Comparison of ENCODE assay signal across 23 cellular contexts in genomic region chr3:25293736-25294135, GRCh38.
DNase-seq lines count a peak whose midpoint lies in the region; ATAC-seq and TF ChIP-seq lines count a peak whose summit lies in the region.
"Had no signal": no experiment of that assay in that cellular context is flagged by ENCODE, and none has a peak within 500 bp of the region (broad histone marks: within the 10 kb centered on the region; RNA-seq: fewer than 3 reads in every experiment).

No MANE protein-coding gene starts in this region.

- no peak for TF ChIP-seq RAD21 in SK-N-SH (IDR thresholded peaks at IDR 0.05; ENCODE audit: low read length)

- peak overlapping the region in 1 of 2 experiments; percentile 43; a peak in 1 of 4 replicates for H3K27ac ChIP-seq in SK-N-SH (ENCODE audit: low read depth in 2 of 2, low read length in 1 of 2)
- no peak overlapping the region for H3K27ac ChIP-seq in mammary epithelial cell (ENCODE audit: insufficient read depth, low read depth, low read length)
- no peak overlapping the region for H3K27ac ChIP-seq in spleen
- H3K27ac ChIP-seq: left lung, parathyroid adenoma, tibial nerve had no signal

- H3K79me2 ChIP-seq in SK-N-SH (ENCODE audit: insufficient read depth), result no peaks in the 10 kb centered on the region
- no peaks in the 10 kb centered on the region for H3K79me2 ChIP-seq in mammary epithelial cell (ENCODE audit: insufficient read depth, low read length)
- H3K79me2 ChIP-seq: parathyroid adenoma had no signal

- BruUV-seq in mammary epithelial cell (replicated peaks; lab: Mats Ljungman, UMichigan), result no TSS peak

- dilution Hi-C loops in mammary epithelial cell (cut with HindIII; ENCODE audit: low sequenced_read_pairs), result no loop called here

- in situ Hi-C loops in mammary epithelial cell (cut with MboI; ENCODE audit: low sequenced_read_pairs in 2 of 2), result no loop called here

- H3K4me2 ChIP-seq in SK-N-SH, result no peak overlapping the region
- H3K4me2 ChIP-seq in mammary epithelial cell (ENCODE audit: insufficient read depth, low read depth, low read length), result no peak overlapping the region
- H3K4me2 ChIP-seq: A549 had no signal

- no peaks in the 10 kb centered on the region for H3K9me3 Mint-ChIP-seq in natural killer cell treated with Interleukin-12 subunit alpha and Interleukin-12 subunit beta and Interleukin-15 and Interleukin-18, amount 100 ng/mL, for 72 hours
- H3K9me3 Mint-ChIP-seq: activated naive CD4-positive, alpha-beta T cell treated with anti-CD3 and anti-CD28 coated beads, Interleukin-2, amount 10 ng/mL, durations not matched to agents 7 days and 5 days; stimulated activated naive B cell treated with anti-CD40 and anti-IgM and Interleukin-4, amounts not matched to agents 10 μg/mL and 1 μg/mL and 100 μg/mL, for 72 hours had no signal

- intact Hi-C loops in mammary epithelial cell (cut with micrococcal nuclease) (loop anchor here (10.0 kb wide), 1 partner anchor 301 kb away; no protein-coding TSS in a partner anchor), spleen (cut with DNase I; ENCODE audit: low total_unique reads) (no loop called here)

- no peaks in the 10 kb centered on the region for H3K36me3 Mint-ChIP-seq in natural killer cell treated with Interleukin-12 subunit alpha and Interleukin-12 subunit beta and Interleukin-15 and Interleukin-18, amount 100 ng/mL, for 72 hours
- H3K36me3 Mint-ChIP-seq: activated naive CD4-positive, alpha-beta T cell treated with anti-CD3 and anti-CD28 coated beads, Interleukin-2, amount 10 ng/mL, durations not matched to agents 7 days and 5 days; CD8-positive, alpha-beta T cell; stimulated activated naive B cell treated with anti-CD40 and anti-IgM and Interleukin-4, amounts not matched to agents 10 μg/mL and 1 μg/mL and 100 μg/mL, for 72 hours had no signal

- ATAC-seq in SK-N-SH treated with all-trans-retinoic acid at 6 μM for 48 hours (peak; percentile 28; the same call in 1 of the 3 replicates), HG02588 (IDR thresholded peaks at IDR 0.05; ENCODE audit: unreplicated experiment) (no peak)
- ATAC-seq in natural killer cell treated with Interleukin-12 subunit alpha and Interleukin-12 subunit beta and Interleukin-15 and Interleukin-18, amount 100 ng/mL, for 72 hours, result no peak
- ATAC-seq: CD8-positive, alpha-beta T cell; left lung; stimulated activated naive B cell treated with anti-CD40 and anti-IgM and Interleukin-4, amounts not matched to agents 10 μg/mL and 1 μg/mL and 100 μg/mL, for 72 hours had no signal

- H3K27me3 ChIP-seq in SK-N-SH (ENCODE audit: insufficient read depth) (no peaks in the 10 kb centered on the region), mammary epithelial cell (ENCODE audit: insufficient read depth, low read length) (no peaks in the 10 kb centered on the region), spleen (replicated peaks in 1 of 7) (no peaks in the 10 kb centered on the region)
- H3K27me3 ChIP-seq: left lung, tibial nerve had no signal

- peaks cover 7 to 8% of the 10 kb centered on the region in 2 experiments; a peak in 2 of 4 replicates for H3K4me1 ChIP-seq in SK-N-SH (ENCODE audit: control insufficient read depth in 1 of 2, insufficient read depth in 2 of 2, low read depth in 1 of 2, low read length in 1 of 2)
- H3K4me1 ChIP-seq in mammary epithelial cell (ENCODE audit: insufficient read depth, low read length), result peaks cover 27% of the 10 kb centered on the region
- H3K4me1 ChIP-seq in spleen, result no peaks in the 10 kb centered on the region
- H3K4me1 ChIP-seq: left lung, parathyroid adenoma, tibial nerve had no signal

- H3K9me2 ChIP-seq in SK-N-SH, result no peaks in the 10 kb centered on the region

- H3K27me3 Mint-ChIP-seq in natural killer cell treated with Interleukin-12 subunit alpha and Interleukin-12 subunit beta and Interleukin-15 and Interleukin-18, amount 100 ng/mL, for 72 hours, result peaks cover 9 to 17% of the 10 kb centered on the region in 2 donors
- H3K27me3 Mint-ChIP-seq: activated naive CD4-positive, alpha-beta T cell treated with anti-CD3 and anti-CD28 coated beads, Interleukin-2, amount 10 ng/mL, durations not matched to agents 7 days and 5 days; stimulated activated naive B cell treated with anti-CD40 and anti-IgM and Interleukin-4, amounts not matched to agents 10 μg/mL and 1 μg/mL and 100 μg/mL, for 72 hours had no signal

- no peak overlapping the region for H2AFZ ChIP-seq in SK-N-SH (ENCODE audit: low read depth)
- peak overlapping the region; percentile 69 for H2AFZ ChIP-seq in mammary epithelial cell (ENCODE audit: low read depth, low read length)
- H2AFZ ChIP-seq: parathyroid adenoma had no signal

- H3K4me3 ChIP-seq in SK-N-SH (ENCODE audit: low read depth in 2 of 2, low read length in 1 of 2) (no peak overlapping the region), mammary epithelial cell (replicated peaks in 1 of 3; ENCODE audit: insufficient read depth in 1 of 3, low read depth in 2 of 3, low read length in 3 of 3) (no peak overlapping the region), spleen (no peak overlapping the region)
- H3K4me3 ChIP-seq: A549, left lung, tibial nerve had no signal

- CTCF ChIA-PET in SK-N-SH (lab: Yijun Ruan, JAX) (interaction anchor here (1.4 to 2.6 kb wide), 2 partner anchors 11 to 331 kb away, joined by 3 to 5 read pairs; no protein-coding TSS in a partner anchor), mammary epithelial cell (lab: Charles Lee; ENCODE audit: low non-redundant PET) (interaction anchor here (0.6 kb wide), 1 partner anchor 44 kb away, joined by 3 read pairs; no protein-coding TSS in a partner anchor)

- DNase-seq in SK-N-SH (no peak), mammary epithelial cell (peak; percentile 60), iris pigment epithelial cell (ENCODE audit: low read depth) (peak; percentile 54), NCI-H510A treated with DMSO at 0.1 percent for 48 hours (lab: John Stamatoyannopoulos, UW) (no peak), spleen (no peak)
- no peak for DNase-seq in natural killer cell treated with Interleukin-12 subunit alpha and Interleukin-12 subunit beta and Interleukin-15 and Interleukin-18, amount 100 ng/mL, for 72 hours (ENCODE audit: low spot score)
- DNase-seq: activated CD4-positive, alpha-beta T cell treated with anti-CD3 and anti-CD28 coated beads for 4 hours; activated naive CD4-positive, alpha-beta T cell treated with anti-CD3 and anti-CD28 coated beads, Interleukin-2, amount 10 ng/mL, durations not matched to agents 7 days and 5 days; CD8-positive, alpha-beta T cell; dermis blood vessel endothelial cell; EL; left lung; NCI-H1417; NCI-H2227 treated with DMSO at 0.1 percent for 48 hours; NK-92 treated with Interleukin-12 subunit alpha and Interleukin-12 subunit beta, amount 100 ng/mL, for 24 hours; Right ventricle myocardium superior; stimulated activated naive B cell treated with anti-CD40 and anti-IgM and Interleukin-4, amounts not matched to agents 10 μg/mL and 1 μg/mL and 100 μg/mL, for 72 hours; T-helper 9 cell had no signal

- no peak for TF ChIP-seq POLR2A in spleen (IDR thresholded peaks at IDR 0.05)

- H3F3A ChIP-seq in SK-N-SH (replicated peaks; ENCODE audit: insufficient read depth), result no peaks in the 10 kb centered on the region

- no peaks in the 10 kb centered on the region for H3K36me3 ChIP-seq in SK-N-SH (replicated peaks in 1 of 2; ENCODE audit: control insufficient read depth in 1 of 2, insufficient read depth in 2 of 2, low read length in 1 of 2)
- H3K36me3 ChIP-seq in mammary epithelial cell (ENCODE audit: insufficient read depth, low read length), result no peaks in the 10 kb centered on the region
- H3K36me3 ChIP-seq in spleen, result no peaks in the 10 kb centered on the region
- H3K36me3 ChIP-seq: left lung, tibial nerve had no signal

- H3K9ac ChIP-seq in SK-N-SH (no peak overlapping the region), mammary epithelial cell (ENCODE audit: insufficient read depth, low read length) (no peak overlapping the region)
- H3K9ac ChIP-seq: parathyroid adenoma had no signal

- H3K9me3 ChIP-seq in SK-N-SH (no peaks in the 10 kb centered on the region), mammary epithelial cell (replicated peaks; ENCODE audit: insufficient read depth, low read length) (no peaks in the 10 kb centered on the region), spleen (no peaks in the 10 kb centered on the region)
- H3K9me3 ChIP-seq: A549, left lung, tibial nerve had no signal

- H3K4me3 Mint-ChIP-seq in natural killer cell treated with Interleukin-12 subunit alpha and Interleukin-12 subunit beta and Interleukin-15 and Interleukin-18, amount 100 ng/mL, for 72 hours, result no peak overlapping the region
- H3K4me3 Mint-ChIP-seq: activated naive CD4-positive, alpha-beta T cell treated with anti-CD3 and anti-CD28 coated beads, Interleukin-2, amount 10 ng/mL, durations not matched to agents 7 days and 5 days; CD8-positive, alpha-beta T cell; stimulated activated naive B cell treated with anti-CD40 and anti-IgM and Interleukin-4, amounts not matched to agents 10 μg/mL and 1 μg/mL and 100 μg/mL, for 72 hours had no signal

- no peak for TF ChIP-seq CTCF in SK-N-SH (IDR thresholded peaks at IDR 0.05)
- TF ChIP-seq CTCF in mammary epithelial cell (conservative IDR thresholded peaks at IDR 0.05 in 1 of 2, IDR thresholded peaks at IDR 0.05 in 1 of 2; ENCODE audit: extremely low read depth in 1 of 2, insufficient read depth in 1 of 2, low read depth in 1 of 2, low read length in 2 of 2), result no peak
- no peak for TF ChIP-seq CTCF in spleen (IDR thresholded peaks at IDR 0.05 in 8 of 11, conservative IDR thresholded peaks at IDR 0.05 in 3 of 11)

- POLR2A ChIA-PET in SK-N-SH (lab: Yijun Ruan, JAX), result no interaction called here

- TF ChIP-seq EP300 in SK-N-SH (IDR thresholded peaks at IDR 0.05; ENCODE audit: borderline replicate concordance in 1 of 2, low read depth in 1 of 2, low read length in 1 of 2), result no peak

- 64% methylated on average over 5 of the region's 5 CpGs for WGBS in SK-N-SH (ENCODE audit: low lambda C conversion rate)
- WGBS in mammary epithelial cell (ENCODE audit: low coverage, missing lambda C conversion rate), result 55% methylated on average over 5 of the region's 5 CpGs
- WGBS in spleen, 5 donors, result 80 to 92% (median 82%) methylated on average over 5 of the region's 5 CpGs

- H3K4me1 Mint-ChIP-seq in natural killer cell treated with Interleukin-12 subunit alpha and Interleukin-12 subunit beta and Interleukin-15 and Interleukin-18, amount 100 ng/mL, for 72 hours (ENCODE audit: low read depth in 2 of 2), result no peaks in the 10 kb centered on the region
- H3K4me1 Mint-ChIP-seq: activated naive CD4-positive, alpha-beta T cell treated with anti-CD3 and anti-CD28 coated beads, Interleukin-2, amount 10 ng/mL, durations not matched to agents 7 days and 5 days; stimulated activated naive B cell treated with anti-CD40 and anti-IgM and Interleukin-4, amounts not matched to agents 10 μg/mL and 1 μg/mL and 100 μg/mL, for 72 hours had no signal

- H4K20me1 ChIP-seq in SK-N-SH (ENCODE audit: insufficient read depth) (no peaks in the 10 kb centered on the region), mammary epithelial cell (ENCODE audit: insufficient read depth, low read length) (no peaks in the 10 kb centered on the region)

- no peak overlapping the region for H3K27ac Mint-ChIP-seq in natural killer cell treated with Interleukin-12 subunit alpha and Interleukin-12 subunit beta and Interleukin-15 and Interleukin-18, amount 100 ng/mL, for 72 hours
- H3K27ac Mint-ChIP-seq: activated naive CD4-positive, alpha-beta T cell treated with anti-CD3 and anti-CD28 coated beads, Interleukin-2, amount 10 ng/mL, durations not matched to agents 7 days and 5 days; CD8-positive, alpha-beta T cell; stimulated activated naive B cell treated with anti-CD40 and anti-IgM and Interleukin-4, amounts not matched to agents 10 μg/mL and 1 μg/mL and 100 μg/mL, for 72 hours had no signal

Comparison
In these comparisons a context has a peak if more than half of its experiments do, and no peak if none do; other contexts are left out.
1. DNase-seq: peak in mammary epithelial cell (single experiment) and iris pigment epithelial cell (single experiment); none in SK-N-SH (single experiment), NCI-H510A treated with DMSO at 0.1 percent for 48 hours (single experiment), natural killer cell treated with Interleukin-12 subunit alpha and Interleukin-12 subunit beta and Interleukin-15 and Interleukin-18, amount 100 ng/mL, for 72 hours (single experiment) and spleen (single experiment).